ENCODE assay signal across 20 cellular contexts in genomic region chr15:67750371-67750770, GRCh38.
"Had no signal": no experiment of that assay in that cellular context is flagged by ENCODE, and none has a peak within 500 bp of the region (broad histone marks: within the 10 kb centered on the region; RNA-seq: fewer than 3 reads in every experiment).

No MANE protein-coding gene starts in this region.

- H2AFZ ChIP-seq: hepatocyte had no signal

- H3K36me3 ChIP-seq: right atrium auricular region, transverse colon had no signal

- H3K27ac Mint-ChIP-seq: activated B cell treated with CpG ODN at 0.5 μM for 24 hours; activated CD4-positive, alpha-beta T cell treated with anti-CD3 and anti-CD28 coated beads, Interleukin-2, amount 10 ng/mL, durations not matched to agents 24 days and 14 days; activated CD8-positive, alpha-beta T cell treated with anti-CD3 and anti-CD28 coated beads, Interleukin-2, amount 10 ng/mL, durations not matched to agents 7 days and 5 days; endodermal cell; nephron; progenitor cell of endocrine pancreas had no signal

- H3K4me1 ChIP-seq: ascending aorta, right atrium auricular region had no signal

- ATAC-seq: activated CD8-positive, alpha-beta T cell treated with anti-CD3 and anti-CD28 coated beads, Interleukin-2, amount 10 ng/mL, durations not matched to agents 7 days and 5 days had no signal

- H3K4me3 Mint-ChIP-seq: activated B cell treated with CpG ODN at 0.5 μM for 24 hours; activated CD4-positive, alpha-beta T cell treated with anti-CD3 and anti-CD28 coated beads, Interleukin-2, amount 10 ng/mL, durations not matched to agents 24 days and 14 days; activated CD8-positive, alpha-beta T cell treated with anti-CD3 and anti-CD28 coated beads, Interleukin-2, amount 10 ng/mL, durations not matched to agents 7 days and 5 days; endodermal cell; nephron had no signal

- H3K27me3 ChIP-seq: ascending aorta, hepatocyte, right atrium auricular region, transverse colon had no signal

- H3K9me3 Mint-ChIP-seq: activated B cell treated with CpG ODN at 0.5 μM for 24 hours, endodermal cell, nephron had no signal

- DNase-seq: activated B cell treated with CpG ODN at 0.5 μM for 24 hours; activated CD4-positive, alpha-beta T cell treated with anti-CD3 and anti-CD28 coated beads, Interleukin-2, amount 10 ng/mL, durations not matched to agents 24 days and 14 days; activated CD8-positive, alpha-beta memory T cell treated with anti-CD3 and anti-CD28 coated beads, Interleukin-2, amount 50 U/mL, for 4 hours; activated CD8-positive, alpha-beta T cell treated with anti-CD3 and anti-CD28 coated beads, Interleukin-2, amount 10 ng/mL, durations not matched to agents 7 days and 5 days; activated effector memory CD4-positive, alpha-beta T cell treated with anti-CD3 and anti-CD28 coated beads, Interleukin-2, amount 50 U/mL, for 16 hours; activated T-cell treated with anti-CD3 and anti-CD28 coated beads, Interleukin-2, amount 50 U/mL, for 48 hours; endodermal cell; kidney; mesenchymal stem cell; nucleus accumbens; small intestine; stimulated activated CD4-positive, alpha-beta T cell treated with anti-CD3 and anti-CD28 coated beads, Interleukin-4, amount 100 ng/mL, for 4 hours; stimulated activated CD8-positive, alpha-beta memory T cell treated with anti-CD3 and anti-CD28 coated beads, Interleukin-4, amount 100 ng/mL, for 48 hours; stimulated activated naive CD4-positive, alpha-beta T cell treated with Interleukin-2 at 50 U/mL for 16 hours; transverse colon had no signal

- H3K27me3 Mint-ChIP-seq: activated B cell treated with CpG ODN at 0.5 μM for 24 hours; activated CD4-positive, alpha-beta T cell treated with anti-CD3 and anti-CD28 coated beads, Interleukin-2, amount 10 ng/mL, durations not matched to agents 24 days and 14 days; progenitor cell of endocrine pancreas had no signal

- H3K27ac ChIP-seq: ascending aorta, hepatocyte, right atrium auricular region, transverse colon had no signal

- H3K4me1 Mint-ChIP-seq: activated B cell treated with CpG ODN at 0.5 μM for 24 hours had no signal

- H3K4me2 ChIP-seq: hepatocyte had no signal

- H3K4me3 ChIP-seq: ascending aorta, hepatocyte, right atrium auricular region, transverse colon had no signal

- H3K79me2 ChIP-seq: hepatocyte had no signal

- H3K9me3 ChIP-seq: ascending aorta, right atrium auricular region, transverse colon had no signal
